ENCODE assay signal across 8 cellular contexts in genomic region chr12:26884765-26885576, GRCh38.
DNase-seq lines count a peak whose midpoint lies in the region; ATAC-seq and TF ChIP-seq lines count a peak whose summit lies in the region.

No MANE protein-coding gene starts in this region.

- POLR2A ChIA-PET in RWPE1 (lab: Yijun Ruan, JAX; ENCODE audit: low non-redundant PET): no interaction called here

- H3K9ac ChIP-seq in Loucy (ENCODE audit: low read depth, low read length, poor library complexity, severe bottlenecking) (no peak overlapping the region), stomach smooth muscle (ENCODE audit: low read length in 2 of 2) (no peak overlapping the region)

- DNase-seq in DMS53 treated with DMSO at 0.1 percent for 48 hours (lab: John Stamatoyannopoulos, UW; ENCODE audit: unreplicated experiment): peak; percentile 99
- peak; percentile 55 for DNase-seq in RWPE1 (ENCODE audit: low spot score)
- peak; percentile 54 to 70 for DNase-seq in activated T-helper 1 cell treated with anti-CD3 and anti-CD28 coated beads, Interleukin-2, amount 50 U/mL, for 16 hours (ENCODE audit: low read depth in 1 of 2, low spot score in 1 of 2)
- DNase-seq in fibroblast of pulmonary artery (ENCODE audit: low read depth): peak; percentile 89

- no peaks in the 10 kb centered on the region for H4K20me1 ChIP-seq in Loucy (ENCODE audit: insufficient read depth, low read length, poor library complexity, severe bottlenecking)

- peak; percentile 70 for ATAC-seq in GM21825 (IDR thresholded peaks at IDR 0.05; ENCODE audit: unreplicated experiment)

- H3K27me3 ChIP-seq in Loucy (ENCODE audit: insufficient read depth, low read length, poor library complexity, severe bottlenecking): no peaks in the 10 kb centered on the region
- H3K27me3 ChIP-seq in neutrophil: no peaks in the 10 kb centered on the region
- no peaks in the 10 kb centered on the region for H3K27me3 ChIP-seq in stomach smooth muscle (ENCODE audit: control insufficient read depth in 1 of 2, insufficient read depth in 2 of 2, low read length in 2 of 2)

- no peak overlapping the region for H3K4me3 ChIP-seq in Loucy (ENCODE audit: low read length, poor library complexity, severe bottlenecking)
- no peak overlapping the region for H3K4me3 ChIP-seq in fibroblast of pulmonary artery (replicated peaks; ENCODE audit: low read depth, low read length)
- peak overlapping the region in 1 of 2 experiments; percentile 10 for H3K4me3 ChIP-seq in neutrophil (ENCODE audit: low read depth in 1 of 2, low read length in 1 of 2)
- H3K4me3 ChIP-seq in stomach smooth muscle (ENCODE audit: low read length in 2 of 2): peak overlapping the region; percentile 54

- H3K4me2 ChIP-seq in Loucy (ENCODE audit: low read depth, low read length, poor library complexity, severe bottlenecking): peak overlapping the region; percentile 18

- H2AFZ ChIP-seq in Loucy (ENCODE audit: low read length): peak overlapping the region; percentile 87

- peaks cover 3% of the 10 kb centered on the region for H3K4me1 ChIP-seq in Loucy (ENCODE audit: insufficient read depth, low read length, poor library complexity, severe bottlenecking)
- peaks cover 4 to 7% of the 10 kb centered on the region in 2 experiments for H3K4me1 ChIP-seq in neutrophil (ENCODE audit: control insufficient read depth in 1 of 2, insufficient read depth in 1 of 2, low read depth in 1 of 2, low read length in 1 of 2)
- H3K4me1 ChIP-seq in stomach smooth muscle (ENCODE audit: control insufficient read depth, insufficient read depth, low read length): no peaks in the 10 kb centered on the region

- H3K79me2 ChIP-seq in Loucy (ENCODE audit: insufficient read depth, low read length): no peaks in the 10 kb centered on the region

- H3K36me3 ChIP-seq in Loucy (ENCODE audit: insufficient read depth, low read length): no peaks in the 10 kb centered on the region
- H3K36me3 ChIP-seq in neutrophil: no peaks in the 10 kb centered on the region
- H3K36me3 ChIP-seq in stomach smooth muscle (ENCODE audit: control insufficient read depth in 2 of 2, insufficient read depth in 2 of 2, low read length in 2 of 2): no peaks in the 10 kb centered on the region

- no peaks in the 10 kb centered on the region for H3F3A ChIP-seq in Loucy (ENCODE audit: low read depth)

- TF ChIP-seq CTCF in Loucy (conservative IDR thresholded peaks at IDR 0.05; ENCODE audit: low read length) (peak; percentile 99), RWPE1 (conservative IDR thresholded peaks at IDR 0.05; ENCODE audit: low read depth) (peak; percentile 80), fibroblast of pulmonary artery (IDR thresholded peaks at IDR 0.05; ENCODE audit: low read length, missing control alignments) (peak; percentile 98), neutrophil (IDR thresholded peaks at IDR 0.05) (peak; percentile 92)

- H3K9me3 ChIP-seq in Loucy (ENCODE audit: insufficient read depth, low read depth, low read length) (no peaks in the 10 kb centered on the region), neutrophil (no peaks in the 10 kb centered on the region), stomach smooth muscle (ENCODE audit: control insufficient read depth in 2 of 2, low read length in 2 of 2) (no peaks in the 10 kb centered on the region)

- CTCF ChIA-PET in RWPE1 (lab: Yijun Ruan, JAX): interaction anchor here (0.5 to 1.7 kb wide), 27 partner anchors 9 to 1553 kb away, joined by 3 to 10 read pairs (median 3); no protein-coding TSS in a partner anchor

- no peaks in the 10 kb centered on the region for H3K9me2 ChIP-seq in Loucy (replicated peaks; ENCODE audit: low read depth, low read length)

- no peak overlapping the region for H3K27ac ChIP-seq in RWPE1
- H3K27ac ChIP-seq in neutrophil: no peak overlapping the region
- H3K27ac ChIP-seq in stomach smooth muscle (ENCODE audit: low read length): no peak overlapping the region

Comparison
In these comparisons a context has a peak if more than half of its experiments do, and no peak if none do; other contexts are left out.
1. H3K4me3 ChIP-seq: peak in stomach smooth muscle (2 of 2); none in Loucy (single experiment) and fibroblast of pulmonary artery (single experiment).
2. Peak in every context shown above with its lines, with median percentiles within 50 percentile points of each other: DNase-seq and CTCF ChIP-seq.